In the genomic region with DNA sequence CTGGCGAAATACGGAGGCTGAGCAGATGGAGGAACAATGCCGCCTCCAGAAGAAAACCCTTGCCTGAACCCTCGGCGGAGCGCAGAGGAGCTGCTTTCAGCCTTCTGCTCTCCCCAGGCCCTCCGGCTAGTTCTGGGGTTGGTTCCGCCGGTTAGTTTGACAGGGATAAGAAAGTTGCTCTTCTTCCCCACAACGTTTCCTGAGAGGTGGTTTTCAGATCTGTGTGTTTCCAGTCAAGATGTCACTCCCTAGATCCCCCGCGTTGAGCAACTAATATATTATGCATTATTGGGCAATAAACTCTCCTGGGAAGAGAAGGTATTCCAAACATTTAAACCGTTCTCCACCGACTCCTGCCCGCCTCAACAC, we compare ENCODE assay signal across 8 cellular contexts. TPM values are rescaled to one million over a fixed set of nuclear protein-coding genes. Genes with fewer than 3 reads are reported as not detected.
DNase-seq lines count a peak whose midpoint lies in the region; ATAC-seq and TF ChIP-seq lines count a peak whose summit lies in the region.

No MANE protein-coding gene starts in this region.

- peak overlapping the region; percentile 56 to 92 (median 90) for H3K27ac ChIP-seq in esophagus squamous epithelium

- 7% methylated on average over 9 to 12 of the region's 15 CpGs for WGBS in esophagus squamous epithelium, 2 donors

- H3K9me3 Mint-ChIP-seq in neural crest cell: no peaks in the 10 kb centered on the region

- H3K36me3 ChIP-seq in BE2C (no peaks in the 10 kb centered on the region), esophagus squamous epithelium (no peaks in the 10 kb centered on the region)

- TF ChIP-seq POLR2A in esophagus squamous epithelium (IDR thresholded peaks at IDR 0.05): no peak

- H3K36me3 Mint-ChIP-seq in neural crest cell (ENCODE audit: low read depth): no peaks in the 10 kb centered on the region

- TF ChIP-seq CTCF in BE2C (IDR thresholded peaks at IDR 0.05; ENCODE audit: low read depth, low read length) (no peak), LNCaP clone FGC (IDR thresholded peaks at IDR 0.05; ENCODE audit: control insufficient read depth, extremely low read depth, insufficient read depth) (no peak), esophagus squamous epithelium (IDR thresholded peaks at IDR 0.05) (no peak), neural crest cell (conservative IDR thresholded peaks at IDR 0.05) (no peak)

- no peak for DNase-seq in BE2C
- no peak for DNase-seq in LNCaP clone FGC (ENCODE audit: low read depth)
- DNase-seq in esophagus squamous epithelium (lab: John Stamatoyannopoulos, UW): no peak
- DNase-seq in neural crest cell (ENCODE audit: low read depth, low spot score): no peak
- no peak for DNase-seq in cerebellar nuclear complex (lab: John Stamatoyannopoulos, UW)
- DNase-seq in NCI-H82 (lab: John Stamatoyannopoulos, UW): no peak
- DNase-seq in stimulated activated CD4-positive, alpha-beta T cell treated with anti-CD3 and anti-CD28 coated beads, Interleukin-12 subunit alpha, Interleukin-12 subunit beta, amount 100 ng/mL, for 4 hours: no peak

- ATAC-seq in HG02759 (IDR thresholded peaks at IDR 0.05; ENCODE audit: unreplicated experiment): no peak

- H3K27me3 Mint-ChIP-seq in neural crest cell (ENCODE audit: low read depth): peaks cover 9% of the 10 kb centered on the region

- H3K4me3 Mint-ChIP-seq in neural crest cell: peak overlapping the region; percentile 96

- intact Hi-C loops in esophagus squamous epithelium (cut with DNase I): no loop called here

- no peaks in the 10 kb centered on the region for H3K9me3 ChIP-seq in BE2C
- H3K9me3 ChIP-seq in esophagus squamous epithelium: no peaks in the 10 kb centered on the region

- peak overlapping the region; percentile 88 for H3K27ac Mint-ChIP-seq in neural crest cell (ENCODE audit: unreplicated experiment)

- peaks cover 58% of the 10 kb centered on the region for H3K27me3 ChIP-seq in BE2C
- peaks cover 0 to 36% (median 0%) of the 10 kb centered on the region in 4 donors for H3K27me3 ChIP-seq in esophagus squamous epithelium

- peaks cover 59% of the 10 kb centered on the region for H3K4me1 Mint-ChIP-seq in neural crest cell

- H3K4me1 ChIP-seq in BE2C: no peaks in the 10 kb centered on the region
- peaks cover 10 to 50% (median 10%) of the 10 kb centered on the region in 3 donors for H3K4me1 ChIP-seq in esophagus squamous epithelium

- H3K4me3 ChIP-seq in BE2C (ENCODE audit: low read depth, low read length): peak overlapping the region; percentile 17; the same call in 1 of the 2 replicates
- peak overlapping the region; percentile 73 for H3K4me3 ChIP-seq in LNCaP clone FGC (ENCODE audit: low read depth, low read length)
- peak overlapping the region; percentile 56 to 85 (median 76) for H3K4me3 ChIP-seq in esophagus squamous epithelium

RNA-seq across cellular contexts. Expression of gene NLGN1, which starts 0.6 kb away (rescaled TPM):
- not detected for polyA plus RNA-seq in BE2C (2012; ENCODE audit: insufficient read depth, insufficient read length, low read depth)
- total RNA-seq in esophagus squamous epithelium (10 to 100 TPM in 1 of 4 donors, 1 to 10 TPM in 1, under 1 TPM in 2; 0.34 to 12.6 (median 2.9) TPM), neural crest cell (18.6 and 20.0 TPM in 2 replicates)

Comparison
In these comparisons a context has a peak if more than half of its experiments do, and no peak if none do; other contexts are left out.
1. H3K4me3 ChIP-seq: peak in every context shown above with its lines; median percentile 76 in esophagus squamous epithelium; 73 in LNCaP clone FGC; 17 in BE2C.